20 cellular contexts compared by ENCODE assay signal in the genomic region with DNA sequence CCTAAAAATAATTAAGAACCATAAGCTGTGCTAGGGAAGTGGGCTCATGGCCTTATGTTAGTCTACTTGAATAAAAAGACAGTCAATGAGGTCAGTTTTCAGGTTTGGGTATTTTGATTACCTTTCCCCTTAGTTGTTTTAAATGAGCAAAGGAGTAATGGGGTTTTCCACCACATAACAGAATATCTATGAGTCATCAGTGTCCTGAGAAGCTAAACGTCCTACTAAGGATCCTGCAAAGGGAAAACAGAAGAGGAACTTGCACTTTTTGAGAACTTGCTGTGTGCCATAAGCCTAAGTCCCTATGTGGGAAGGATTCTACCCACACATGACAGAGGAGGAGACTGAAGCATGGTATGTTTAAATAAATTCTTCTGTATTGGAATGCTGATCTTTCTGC.
A peak's percentile ranks its signal among the peaks of the same experiment; 100 is the strongest.
DNase-seq lines count a peak whose midpoint lies in the region; ATAC-seq, FAIRE-seq and TF ChIP-seq lines count a peak whose summit lies in the region.
"Had no signal": no experiment of that assay in that cellular context is flagged by ENCODE, and none has a peak within 500 bp of the region (broad histone marks: within the 10 kb centered on the region; RNA-seq: fewer than 3 reads in every experiment).

No MANE protein-coding gene starts in this region.

- WGBS in A549 (ENCODE audit: missing lambda C conversion rate) = 0% methylated on average over 1 of the region's 1 CpG

- TF ChIP-seq CTCF in A549 (IDR thresholded peaks at IDR 0.05) (no peak), GM12865 (IDR thresholded peaks at IDR 0.05; ENCODE audit: insufficient read depth, low read depth, low read length, missing control alignments) (no peak), NB4 (IDR thresholded peaks at IDR 0.05; ENCODE audit: low read depth, low read length) (no peak), D721Med (IDR thresholded peaks at IDR 0.05; ENCODE audit: insufficient read depth, missing control alignments) (no peak)

- DNase-seq in A549 (ENCODE audit: low read depth in 1 of 2, low spot score in 1 of 2) = no peak
- peak; percentile 36 for DNase-seq in GM12865 (ENCODE audit: low read depth)
- DNase-seq in NB4 (ENCODE audit: low read depth) = peak; percentile 5
- DNase-seq in kidney tubule cell (ENCODE audit: low spot score) = peak; percentile 1
- DNase-seq in T-helper 1 cell = no peak
- DNase-seq in central memory CD4-positive, alpha-beta T cell = no peak
- DNase-seq in D721Med (ENCODE audit: insufficient read length, low spot score) = no peak
- DNase-seq: 8988T, AML-193, C1 segment of cervical spinal cord, MV-4-11, NCI-H1417, NCI-H1694 treated with DMSO at 0.1 percent for 48 hours, NCI-H2081 treated with DMSO at 0.1 percent for 48 hours, NCI-H2171 treated with DMSO at 0.1 percent for 48 hours, NCI-H524 treated with DMSO at 0.1 percent for 48 hours, Peyer's patch, T-cell had no signal

- CTCF ChIA-PET in A549 (lab: Yijun Ruan, JAX) = interaction anchor here (1.4 kb wide), 1 partner anchor 8 kb away, joined by 3 read pairs; no protein-coding TSS in a partner anchor

- no peak for TF ChIP-seq POLR2A in A549 (IDR thresholded peaks at IDR 0.05; ENCODE audit: low read length)
- no peak for TF ChIP-seq POLR2A in NB4 (IDR thresholded peaks at IDR 0.05; ENCODE audit: extremely low read depth, insufficient read length)

- H3K9me3 ChIP-seq in A549 = peaks cover 2% of the 10 kb centered on the region; the same call in 1 of the 3 replicates
- H3K9me3 ChIP-seq: Peyer's patch, SJCRH30 had no signal

- no peak overlapping the region for H3K4me3 ChIP-seq in A549
- H3K4me3 ChIP-seq in GM12865 (ENCODE audit: low read depth, low read length) = no peak overlapping the region
- no peak overlapping the region for H3K4me3 ChIP-seq in NB4 (ENCODE audit: low read depth, low read length)
- H3K4me3 ChIP-seq: Peyer's patch, SJCRH30 had no signal

- POLR2A ChIA-PET in A549 (lab: Yijun Ruan, JAX) = no interaction called here

- ATAC-seq in A549 = no peak
- ATAC-seq: T-cell had no signal

- H3K4me1 ChIP-seq in A549 = no peaks in the 10 kb centered on the region
- H3K4me1 ChIP-seq: Peyer's patch, SJCRH30 had no signal

- TF ChIP-seq RAD21 in A549 (conservative IDR thresholded peaks at IDR 0.05 in 1 of 2, IDR thresholded peaks at IDR 0.05 in 1 of 2) = no peak

- TF ChIP-seq EP300 in A549 (IDR thresholded peaks at IDR 0.05) = no peak

- no peak overlapping the region for H3K27ac ChIP-seq in A549
- H3K27ac ChIP-seq: Peyer's patch, SJCRH30 had no signal

- H3K4me2 ChIP-seq in A549 = no peak overlapping the region

- FAIRE-seq in A549 (lab: Jason Lieb, UNC) = no peak
- FAIRE-seq in D721Med (lab: Jason Lieb, UNC) = no peak
- FAIRE-seq: H54 had no signal

TF ChIP-seq in A549, 52 proteins besides CTCF, POLR2A, EP300 and RAD21:
- TF ChIP-seq SREBF2 (IDR thresholded peaks at IDR 0.05) = no peak
- TF ChIP-seq EHF (CRISPR knock-in tag; IDR thresholded peaks at IDR 0.05) = no peak
- TF ChIP-seq FOSL2 (IDR thresholded peaks at IDR 0.05) = no peak
- TF ChIP-seq FOSL2 (CRISPR knock-in tag; IDR thresholded peaks at IDR 0.05) = peak; percentile 40; the same call in 1 of the 2 replicates
- TF ChIP-seq, protein P1, sequence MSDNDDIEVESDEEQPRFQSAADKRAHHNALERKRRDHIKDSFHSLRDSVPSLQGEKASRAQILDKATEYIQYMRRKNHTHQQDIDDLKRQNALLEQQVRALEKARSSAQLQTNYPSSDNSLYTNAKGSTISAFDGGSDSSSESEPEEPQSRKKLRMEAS (IDR thresholded peaks at IDR 0.05) = no peak
- no peak for TF ChIP-seq JUN (IDR thresholded peaks at IDR 0.05)
- TF ChIP-seq CHD2 (IDR thresholded peaks at IDR 0.05; ENCODE audit: low read length, partially characterized antibody) = no peak
TF ChIP-seq in A549: peak in this region for 1.

Comparison
In these comparisons a context has a peak if more than half of its experiments do, and no peak if none do; other contexts are left out.
1. DNase-seq: peak in GM12865 (single experiment), NB4 (single experiment) and kidney tubule cell (single experiment); none in A549 (0 of 2), T-helper 1 cell (0 of 5), central memory CD4-positive, alpha-beta T cell (single experiment) and D721Med (single experiment).